ENCODE assay signal across 10 cellular contexts in the genomic region with DNA sequence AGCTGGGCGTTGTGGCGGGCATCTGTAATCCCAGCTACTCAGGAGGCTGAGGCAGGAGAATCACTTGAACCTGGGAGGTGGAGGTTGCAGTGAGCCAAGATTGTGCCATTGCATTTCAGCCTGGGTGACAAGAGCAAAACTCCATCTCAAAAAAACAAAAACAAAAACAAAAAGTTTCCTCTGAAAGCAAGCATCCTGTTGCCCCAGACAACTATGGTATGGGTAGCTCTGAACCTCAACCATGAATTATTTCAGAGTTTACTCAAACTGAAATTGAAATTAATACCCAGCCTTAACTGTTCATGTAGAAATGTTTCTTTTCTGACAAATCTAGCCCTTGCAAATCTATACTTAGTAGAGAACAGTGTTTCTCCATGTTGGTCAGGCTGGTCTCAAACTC. TPM values are rescaled to one million over a fixed set of nuclear protein-coding genes. Genes with fewer than 3 reads are reported as not detected.
DNase-seq lines count a peak whose midpoint lies in the region; ATAC-seq, FAIRE-seq and TF ChIP-seq lines count a peak whose summit lies in the region.
"Not testable (repeated sequence)": the region's sequence is repeated elsewhere in the genome, so short reads cannot be mapped to it uniquely, and the experiment has no call there.
"Had no signal": no experiment of that assay in that cellular context is flagged by ENCODE, and none has a peak within 500 bp of the region (broad histone marks: within the 10 kb centered on the region; RNA-seq: fewer than 3 reads in every experiment).

No MANE protein-coding gene starts in this region.

- ATAC-seq in GM18907 (IDR thresholded peaks at IDR 0.05; ENCODE audit: unreplicated experiment) (peak; percentile 93), GM19467 (IDR thresholded peaks at IDR 0.05; ENCODE audit: unreplicated experiment) (peak; percentile 90), GM21786 (IDR thresholded peaks at IDR 0.05; ENCODE audit: unreplicated experiment) (peak; percentile 93), HG02970 (IDR thresholded peaks at IDR 0.05; ENCODE audit: low FRiP score, unreplicated experiment) (peak; percentile 86), HG03280 (IDR thresholded peaks at IDR 0.05; ENCODE audit: unreplicated experiment) (peak; percentile 91)

- H3K9me3 Mint-ChIP-seq in T-helper 1 cell treated with Interleukin-12 subunit alpha and Interleukin-12 subunit beta and Interleukin-4 antibody, amounts not matched to agents 30 μg/mL and 1 μg/mL, for 36 hours = peaks cover 11% of the 10 kb centered on the region
- H3K9me3 Mint-ChIP-seq in immature natural killer cell = not testable (repeated sequence)

- DNase-seq in GM12892 (ENCODE audit: insufficient read length) = not testable (repeated sequence)
- DNase-seq in immature natural killer cell = peak; percentile 60 to 65 (median 60)

- H3K4me3 Mint-ChIP-seq in T-helper 1 cell treated with Interleukin-12 subunit alpha and Interleukin-12 subunit beta and Interleukin-4 antibody, amounts not matched to agents 30 μg/mL and 1 μg/mL, for 36 hours = not testable (repeated sequence)
- H3K4me3 Mint-ChIP-seq in immature natural killer cell = peak overlapping the region; percentile 20 to 55 (median 41)

- FAIRE-seq in GM12892 (lab: Jason Lieb, UNC) = peak; percentile 33

- peaks cover 43% of the 10 kb centered on the region for H3K36me3 Mint-ChIP-seq in T-helper 1 cell treated with Interleukin-12 subunit alpha and Interleukin-12 subunit beta and Interleukin-4 antibody, amounts not matched to agents 30 μg/mL and 1 μg/mL, for 36 hours (ENCODE audit: low read depth)
- not testable (repeated sequence) for H3K36me3 Mint-ChIP-seq in immature natural killer cell

- not testable (repeated sequence) for H3K27me3 Mint-ChIP-seq in T-helper 1 cell treated with Interleukin-12 subunit alpha and Interleukin-12 subunit beta and Interleukin-4 antibody, amounts not matched to agents 30 μg/mL and 1 μg/mL, for 36 hours (ENCODE audit: low read depth)
- peaks cover 3 to 13% (median 8%) of the 10 kb centered on the region in 3 donors for H3K27me3 Mint-ChIP-seq in immature natural killer cell (ENCODE audit: low read depth in 3 of 3)

- H3K4me1 Mint-ChIP-seq in T-helper 1 cell treated with Interleukin-12 subunit alpha and Interleukin-12 subunit beta and Interleukin-4 antibody, amounts not matched to agents 30 μg/mL and 1 μg/mL, for 36 hours (ENCODE audit: low read depth) = peaks cover 70% of the 10 kb centered on the region
- peaks cover 90 to 96% of the 10 kb centered on the region in 2 donors for H3K4me1 Mint-ChIP-seq in immature natural killer cell

- TF ChIP-seq POLR2A in GM12892 (IDR thresholded peaks at IDR 0.05; ENCODE audit: low read depth, low read length) = not testable (repeated sequence)

- H3K27ac Mint-ChIP-seq in T-helper 1 cell treated with Interleukin-12 subunit alpha and Interleukin-12 subunit beta and Interleukin-4 antibody, amounts not matched to agents 30 μg/mL and 1 μg/mL, for 36 hours = peak overlapping the region; percentile 90
- H3K27ac Mint-ChIP-seq in immature natural killer cell = peak overlapping the region; percentile 86 to 95 (median 92)

RNA-seq across cellular contexts. Expression of a gene that starts 31.3 kb away (rescaled TPM):
- polyA plus RNA-seq in GM12892 (2012; ENCODE audit: missing spikeins) = not detected
- under 1 TPM in 1 of 3 donors, not detected in 2; 0.59 TPM for polyA plus RNA-seq in immature natural killer cell
- polyA plus RNA-seq: esophagus, IgD-negative memory B cell had no signal
